1 cellular context compared by ENCODE assay signal in genomic region chr19:588093-588742, GRCh38.
TF ChIP-seq lines count a peak whose summit lies in the region.

No MANE protein-coding gene starts in this region.

TF ChIP-seq in HepG2, 621 proteins besides CTCF, POLR2A, EP300 and RAD21 (continued from another document and continues in another):
- TF ChIP-seq ARID4A (CRISPR knock-in tag; IDR thresholded peaks at IDR 0.05; ENCODE audit: borderline replicate concordance) (peak; percentile 53; the same call in 1 of the 2 replicates), GABPB1 (CRISPR knock-in tag; IDR thresholded peaks at IDR 0.05) (peak; percentile 36; the same call in 1 of the 2 replicates), PRMT3 (CRISPR knock-in tag; IDR thresholded peaks at IDR 0.05; ENCODE audit: borderline replicate concordance, low read depth) (no peak), ZZZ3 (CRISPR knock-in tag; IDR thresholded peaks at IDR 0.05; ENCODE audit: borderline replicate concordance) (no peak), THAP7 (CRISPR knock-in tag; IDR thresholded peaks at IDR 0.05) (no peak), ZNF343 (CRISPR knock-in tag; IDR thresholded peaks at IDR 0.05) (no peak), ZFP91 (CRISPR knock-in tag; IDR thresholded peaks at IDR 0.05; ENCODE audit: borderline replicate concordance) (peak; percentile 34; the same call in 1 of the 2 replicates), U2AF1 (optimal IDR thresholded peaks at IDR 0.05; ENCODE audit: low read depth, low read length) (no peak), ZFYVE20 (CRISPR knock-in tag; IDR thresholded peaks at IDR 0.05; ENCODE audit: borderline replicate concordance, low read depth) (no peak), ZNF800 (CRISPR knock-in tag; IDR thresholded peaks at IDR 0.05) (no peak), BATF2 (CRISPR knock-in tag; IDR thresholded peaks at IDR 0.05) (no peak), STAT5B (CRISPR knock-in tag; IDR thresholded peaks at IDR 0.05) (no peak), ZBTB7A (CRISPR knock-in tag; IDR thresholded peaks at IDR 0.05) (no peak), ZNF572 (CRISPR knock-in tag; IDR thresholded peaks at IDR 0.05) (no peak), ZNF562 (CRISPR knock-in tag; IDR thresholded peaks at IDR 0.05; ENCODE audit: borderline replicate concordance) (no peak), NFYC (CRISPR knock-in tag; IDR thresholded peaks at IDR 0.05) (0 out of 2 replicates have a peak, but pooled peaks have one; percentile 21), MXI1 (IDR thresholded peaks at IDR 0.05; ENCODE audit: borderline replicate concordance, low read depth, low read length) (peak; percentile 62; the same call in 1 of the 3 replicates), ZMYM3 (CRISPR knock-in tag; IDR thresholded peaks at IDR 0.05) (no peak; the same call in 1 of the 2 replicates), CBX5 (CRISPR knock-in tag; IDR thresholded peaks at IDR 0.05; ENCODE audit: borderline replicate concordance) (no peak), KDM2A (CRISPR knock-in tag; IDR thresholded peaks at IDR 0.05; ENCODE audit: borderline replicate concordance, low read depth) (peak; percentile 63), PRDM15 (CRISPR knock-in tag; IDR thresholded peaks at IDR 0.05) (no peak), ZNF891 (CRISPR knock-in tag; IDR thresholded peaks at IDR 0.05) (no peak), ZSCAN22 (CRISPR knock-in tag; IDR thresholded peaks at IDR 0.05) (no peak), HOXA3 (CRISPR knock-in tag; IDR thresholded peaks at IDR 0.05) (0 out of 2 replicates have a peak, but pooled peaks have one; percentile 3), ZNF501 (CRISPR knock-in tag; IDR thresholded peaks at IDR 0.05) (no peak), STAG1 (CRISPR knock-in tag; IDR thresholded peaks at IDR 0.05) (peak; percentile 48), NCOR1 (IDR thresholded peaks at IDR 0.05; ENCODE audit: borderline replicate concordance, low read length) (no peak), MAX (IDR thresholded peaks at IDR 0.05) (peak; percentile 47; the same call in 1 of the 2 replicates), ATAD3A (CRISPR knock-in tag; IDR thresholded peaks at IDR 0.05) (no peak), ZBTB26 (CRISPR knock-in tag; IDR thresholded peaks at IDR 0.05; ENCODE audit: borderline replicate concordance) (0 out of 2 replicates have a peak, but pooled peaks have one; percentile 16), ZXDC (CRISPR knock-in tag; IDR thresholded peaks at IDR 0.05) (no peak), THAP9 (CRISPR knock-in tag; IDR thresholded peaks at IDR 0.05; ENCODE audit: borderline replicate concordance) (no peak), ZMAT5 (CRISPR knock-in tag; IDR thresholded peaks at IDR 0.05; ENCODE audit: borderline replicate concordance, low read depth) (no peak), ZMYM2 (CRISPR knock-in tag; IDR thresholded peaks at IDR 0.05) (no peak)
